Comparison of ENCODE assay signal across 1 cellular context in the genomic region with DNA sequence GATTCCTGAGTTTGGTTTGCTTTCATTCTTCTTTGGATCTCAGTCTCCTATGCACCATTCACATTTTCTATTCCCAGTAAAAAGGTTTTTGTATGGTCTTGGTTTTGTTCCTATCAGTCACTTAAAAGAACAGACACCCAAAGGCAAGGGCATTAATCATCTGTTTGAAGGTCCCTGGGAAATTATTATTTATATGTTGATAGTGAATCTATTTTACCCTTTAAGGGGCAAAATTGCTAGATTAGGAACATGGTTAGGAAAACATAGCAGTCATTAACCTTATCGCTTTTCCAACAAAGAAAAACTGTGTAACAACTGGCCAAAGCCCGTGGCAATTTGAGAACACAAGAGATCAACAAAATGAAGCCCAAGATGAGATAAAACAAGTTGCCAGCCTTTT.
A peak's percentile ranks its signal among the peaks of the same experiment; 100 is the strongest.
TF ChIP-seq lines count a peak whose summit lies in the region.

No MANE protein-coding gene starts in this region.

TF ChIP-seq in SK-N-SH, 30 proteins besides CTCF, POLR2A, EP300 and RAD21 (continued from another document):
- no peak for TF ChIP-seq FOXM1 (IDR thresholded peaks at IDR 0.05; ENCODE audit: low read depth)
- peak; percentile 86 for TF ChIP-seq CHD2 (IDR thresholded peaks at IDR 0.05; ENCODE audit: low read length, partially characterized antibody)
- TF ChIP-seq TCF12 (IDR thresholded peaks at IDR 0.05): peak; percentile 60
- TF ChIP-seq, protein P1, sequence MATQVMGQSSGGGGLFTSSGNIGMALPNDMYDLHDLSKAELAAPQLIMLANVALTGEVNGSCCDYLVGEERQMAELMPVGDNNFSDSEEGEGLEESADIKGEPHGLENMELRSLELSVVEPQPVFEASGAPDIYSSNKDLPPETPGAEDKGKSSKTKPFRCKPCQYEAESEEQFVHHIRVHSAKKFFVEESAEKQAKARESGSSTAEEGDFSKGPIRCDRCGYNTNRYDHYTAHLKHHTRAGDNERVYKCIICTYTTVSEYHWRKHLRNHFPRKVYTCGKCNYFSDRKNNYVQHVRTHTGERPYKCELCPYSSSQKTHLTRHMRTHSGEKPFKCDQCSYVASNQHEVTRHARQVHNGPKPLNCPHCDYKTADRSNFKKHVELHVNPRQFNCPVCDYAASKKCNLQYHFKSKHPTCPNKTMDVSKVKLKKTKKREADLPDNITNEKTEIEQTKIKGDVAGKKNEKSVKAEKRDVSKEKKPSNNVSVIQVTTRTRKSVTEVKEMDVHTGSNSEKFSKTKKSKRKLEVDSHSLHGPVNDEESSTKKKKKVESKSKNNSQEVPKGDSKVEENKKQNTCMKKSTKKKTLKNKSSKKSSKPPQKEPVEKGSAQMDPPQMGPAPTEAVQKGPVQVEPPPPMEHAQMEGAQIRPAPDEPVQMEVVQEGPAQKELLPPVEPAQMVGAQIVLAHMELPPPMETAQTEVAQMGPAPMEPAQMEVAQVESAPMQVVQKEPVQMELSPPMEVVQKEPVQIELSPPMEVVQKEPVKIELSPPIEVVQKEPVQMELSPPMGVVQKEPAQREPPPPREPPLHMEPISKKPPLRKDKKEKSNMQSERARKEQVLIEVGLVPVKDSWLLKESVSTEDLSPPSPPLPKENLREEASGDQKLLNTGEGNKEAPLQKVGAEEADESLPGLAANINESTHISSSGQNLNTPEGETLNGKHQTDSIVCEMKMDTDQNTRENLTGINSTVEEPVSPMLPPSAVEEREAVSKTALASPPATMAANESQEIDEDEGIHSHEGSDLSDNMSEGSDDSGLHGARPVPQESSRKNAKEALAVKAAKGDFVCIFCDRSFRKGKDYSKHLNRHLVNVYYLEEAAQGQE (IDR thresholded peaks at IDR 0.05; ENCODE audit: low read depth, low read length): no peak
- no peak for TF ChIP-seq EZH2phosphoT487 (IDR thresholded peaks at IDR 0.05; ENCODE audit: borderline replicate concordance, low read depth)
- TF ChIP-seq, protein P2, sequence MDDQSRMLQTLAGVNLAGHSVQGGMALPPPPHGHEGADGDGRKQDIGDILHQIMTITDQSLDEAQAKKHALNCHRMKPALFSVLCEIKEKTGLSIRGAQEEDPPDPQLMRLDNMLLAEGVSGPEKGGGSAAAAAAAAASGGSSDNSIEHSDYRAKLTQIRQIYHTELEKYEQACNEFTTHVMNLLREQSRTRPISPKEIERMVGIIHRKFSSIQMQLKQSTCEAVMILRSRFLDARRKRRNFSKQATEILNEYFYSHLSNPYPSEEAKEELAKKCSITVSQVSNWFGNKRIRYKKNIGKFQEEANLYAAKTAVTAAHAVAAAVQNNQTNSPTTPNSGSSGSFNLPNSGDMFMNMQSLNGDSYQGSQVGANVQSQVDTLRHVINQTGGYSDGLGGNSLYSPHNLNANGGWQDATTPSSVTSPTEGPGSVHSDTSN (IDR thresholded peaks at IDR 0.05): peak; percentile 11; the same call in 1 of the 2 replicates
- TF ChIP-seq SMC3 (IDR thresholded peaks at IDR 0.05; ENCODE audit: low read depth, low read length): no peak
- TF ChIP-seq, protein P3, sequence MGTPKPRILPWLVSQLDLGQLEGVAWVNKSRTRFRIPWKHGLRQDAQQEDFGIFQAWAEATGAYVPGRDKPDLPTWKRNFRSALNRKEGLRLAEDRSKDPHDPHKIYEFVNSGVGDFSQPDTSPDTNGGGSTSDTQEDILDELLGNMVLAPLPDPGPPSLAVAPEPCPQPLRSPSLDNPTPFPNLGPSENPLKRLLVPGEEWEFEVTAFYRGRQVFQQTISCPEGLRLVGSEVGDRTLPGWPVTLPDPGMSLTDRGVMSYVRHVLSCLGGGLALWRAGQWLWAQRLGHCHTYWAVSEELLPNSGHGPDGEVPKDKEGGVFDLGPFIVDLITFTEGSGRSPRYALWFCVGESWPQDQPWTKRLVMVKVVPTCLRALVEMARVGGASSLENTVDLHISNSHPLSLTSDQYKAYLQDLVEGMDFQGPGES (IDR thresholded peaks at IDR 0.05; ENCODE audit: low read depth, low read length): no peak
- TF ChIP-seq NFIC (IDR thresholded peaks at IDR 0.05; ENCODE audit: borderline replicate concordance): no peak
- no peak for TF ChIP-seq ELF1 (IDR thresholded peaks at IDR 0.05)
- TF ChIP-seq MXI1 (IDR thresholded peaks at IDR 0.05; ENCODE audit: low read depth, low read length): peak; percentile 62; the same call in 1 of the 2 replicates
- TF ChIP-seq, protein P4, sequence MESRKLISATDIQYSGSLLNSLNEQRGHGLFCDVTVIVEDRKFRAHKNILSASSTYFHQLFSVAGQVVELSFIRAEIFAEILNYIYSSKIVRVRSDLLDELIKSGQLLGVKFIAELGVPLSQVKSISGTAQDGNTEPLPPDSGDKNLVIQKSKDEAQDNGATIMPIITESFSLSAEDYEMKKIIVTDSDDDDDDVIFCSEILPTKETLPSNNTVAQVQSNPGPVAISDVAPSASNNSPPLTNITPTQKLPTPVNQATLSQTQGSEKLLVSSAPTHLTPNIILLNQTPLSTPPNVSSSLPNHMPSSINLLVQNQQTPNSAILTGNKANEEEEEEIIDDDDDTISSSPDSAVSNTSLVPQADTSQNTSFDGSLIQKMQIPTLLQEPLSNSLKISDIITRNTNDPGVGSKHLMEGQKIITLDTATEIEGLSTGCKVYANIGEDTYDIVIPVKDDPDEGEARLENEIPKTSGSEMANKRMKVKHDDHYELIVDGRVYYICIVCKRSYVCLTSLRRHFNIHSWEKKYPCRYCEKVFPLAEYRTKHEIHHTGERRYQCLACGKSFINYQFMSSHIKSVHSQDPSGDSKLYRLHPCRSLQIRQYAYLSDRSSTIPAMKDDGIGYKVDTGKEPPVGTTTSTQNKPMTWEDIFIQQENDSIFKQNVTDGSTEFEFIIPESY (IDR thresholded peaks at IDR 0.05; ENCODE audit: borderline replicate concordance, low read depth): no peak
- no peak for TF ChIP-seq TAF1 (IDR thresholded peaks at IDR 0.05; ENCODE audit: borderline replicate concordance, low read depth, low read length)
